In genomic region chr5:165035520-165035919, GRCh38 we compare ENCODE assay signal across 25 cellular contexts.
"Had no signal": no experiment of that assay in that cellular context is flagged by ENCODE, and none has a peak within 500 bp of the region (broad histone marks: within the 10 kb centered on the region; RNA-seq: fewer than 3 reads in every experiment).

No MANE protein-coding gene starts in this region.

- H3K4me1 ChIP-seq: colonic mucosa, heart right ventricle, left ventricle myocardium inferior, lower lobe of right lung, parathyroid adenoma, prostate gland, spleen, transverse colon had no signal

- H3K4me3 ChIP-seq: colonic mucosa, heart right ventricle, left ventricle myocardium inferior, lower lobe of right lung, prostate gland, spleen, thoracic aorta, transverse colon had no signal

- H3K9me3 ChIP-seq: colonic mucosa, lower lobe of right lung, prostate gland, spleen, thoracic aorta, transverse colon had no signal

- ATAC-seq: heart right ventricle; left cardiac atrium; lower lobe of right lung; naive thymus-derived CD4-positive, alpha-beta T cell; sciatic nerve; stimulated activated naive B cell treated with anti-CD40 and anti-IgM and Interleukin-4, amounts not matched to agents 10 μg/mL and 1 μg/mL and 100 μg/mL, for 72 hours; stimulated activated naive CD8-positive, alpha-beta T cell treated with anti-CD3 and anti-CD28 coated beads, Interleukin-15, amount 100 ng/mL, for 72 hours had no signal

- H3K27ac ChIP-seq: colonic mucosa, heart right ventricle, left ventricle myocardium inferior, lower lobe of right lung, parathyroid adenoma, prostate gland, spleen, thoracic aorta, transverse colon had no signal

- DNase-seq: colonic mucosa; dermis blood vessel endothelial cell; erythroblast; foreskin melanocyte; heart right ventricle; hypothalamus; islet precursor cell; left cardiac atrium; left ventricle myocardium inferior; lower lobe of right lung; naive thymus-derived CD4-positive, alpha-beta T cell; nephron progenitor cell; retina; spleen; stimulated activated CD4-positive, alpha-beta T cell treated with anti-CD3 and anti-CD28 coated beads, Interleukin-15, amount 100 ng/mL, for 24 hours; stimulated activated CD4-positive, alpha-beta T cell treated with anti-CD3 and anti-CD28 coated beads, Interleukin-1b, Interleukin-23, amount 100 ng/mL, for 48 hours; stimulated activated CD4-positive, alpha-beta T cell treated with anti-CD3 and anti-CD28 coated beads, Interleukin-4, amount 100 ng/mL, for 24 hours; stimulated activated naive B cell treated with anti-CD40 and anti-IgM and Interleukin-4, amounts not matched to agents 10 μg/mL and 1 μg/mL and 100 μg/mL, for 72 hours; stimulated activated naive CD8-positive, alpha-beta T cell treated with anti-CD3 and anti-CD28 coated beads, Interleukin-15, amount 100 ng/mL, for 72 hours; substantia nigra; transverse colon had no signal

- H3K27me3 ChIP-seq: colonic mucosa, heart right ventricle, spleen, transverse colon had no signal

- H3K36me3 ChIP-seq: colonic mucosa, heart right ventricle, left ventricle myocardium inferior, lower lobe of right lung, prostate gland, spleen, thoracic aorta, transverse colon had no signal
